Comparison of ENCODE assay signal across 8 cellular contexts in the genomic region with DNA sequence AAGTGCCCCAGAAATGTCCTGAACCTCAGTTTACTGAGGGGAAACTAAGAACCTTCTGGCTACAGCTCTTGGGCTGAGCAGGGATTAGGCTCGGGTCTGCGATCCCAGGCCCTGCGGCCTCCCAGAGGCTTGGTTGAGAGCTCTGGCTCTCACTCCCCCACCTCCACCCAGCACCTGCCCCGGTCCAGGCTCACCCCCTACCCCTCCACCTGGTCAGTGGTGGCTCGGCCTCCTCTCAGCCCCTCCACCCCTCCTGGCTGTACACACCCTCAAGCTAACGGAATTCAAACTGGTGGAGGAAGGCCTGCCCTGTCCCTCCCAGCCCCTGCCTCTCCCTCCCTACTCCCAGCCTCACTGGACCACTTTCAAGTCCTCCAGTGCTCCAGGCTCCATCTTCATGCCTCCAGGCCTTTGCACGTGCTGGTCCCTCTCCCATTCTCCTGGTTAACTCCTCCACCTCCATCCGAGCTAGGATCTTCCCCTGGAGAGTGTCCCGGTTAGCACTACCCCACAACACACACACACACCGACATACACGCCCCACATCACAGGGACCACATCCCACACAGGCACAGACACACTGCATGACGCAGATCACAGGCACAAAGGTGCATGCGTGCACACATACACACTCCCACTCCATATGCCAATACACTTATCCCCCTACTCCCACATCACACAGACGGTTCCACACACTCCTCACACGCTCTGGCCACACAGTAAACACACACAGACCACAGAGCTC.
DNase-seq lines count a peak whose midpoint lies in the region; ATAC-seq and TF ChIP-seq lines count a peak whose summit lies in the region.

No MANE protein-coding gene starts in this region.

- H3K9me3 ChIP-seq in esophagus squamous epithelium (no peaks in the 10 kb centered on the region), ovary (no peaks in the 10 kb centered on the region)

- intact Hi-C loops in esophagus squamous epithelium (cut with DNase I): loop anchor here (5.0 to 10.0 kb wide), 2 partner anchors 122 to 345 kb away; no protein-coding TSS in a partner anchor
- intact Hi-C loops in ovary (cut with DNase I): loop anchor here in 3 of 4 donors (5.0 to 10.0 kb wide), 10 partner anchors 75 to 348 kb away; partner anchors contain the start of gene IER5L (in 1 of the 3)

- H3K36me3 Mint-ChIP-seq in HFFc6 (ENCODE audit: low read depth): no peaks in the 10 kb centered on the region

- TF ChIP-seq EP300 in ovary (IDR thresholded peaks at IDR 0.05): no peak

- ATAC-seq in HG03457 (IDR thresholded peaks at IDR 0.05; ENCODE audit: unreplicated experiment) (no peak), GM19324 (IDR thresholded peaks at IDR 0.05; ENCODE audit: low FRiP score, unreplicated experiment) (no peak)

- H3K27ac ChIP-seq in esophagus squamous epithelium (peak overlapping the region; percentile 97 to 100 (median 98)), ovary (peak overlapping the region; percentile 96 to 100)

- peaks cover 5% of the 10 kb centered on the region for H3K27me3 Mint-ChIP-seq in HFFc6 (ENCODE audit: insufficient read depth)

- H3K27ac Mint-ChIP-seq in HFFc6: peak overlapping the region; percentile 99

- DNase-seq in HFFc6 (no peak), esophagus squamous epithelium (lab: John Stamatoyannopoulos, UW) (no peak), ovary (peak in 3 of 5 donors; percentile 54 to 63 (median 60)), ecto neural progenitor cell (ENCODE audit: low spot score) (no peak), NOMO-1 (lab: John Stamatoyannopoulos, UW; ENCODE audit: unreplicated experiment in 2 of 2) (no peak)
- DNase-seq in activated CD8-positive, alpha-beta memory T cell treated with anti-CD3 and anti-CD28 coated beads, Interleukin-2, amount 50 U/mL, for 4 hours: peak; percentile 67

- H3K36me3 ChIP-seq in esophagus squamous epithelium (peaks cover 0 to 7% (median 0%) of the 10 kb centered on the region in 3 donors), ovary (no peaks in the 10 kb centered on the region)

- no peak for TF ChIP-seq CTCF in HFFc6 (IDR thresholded peaks at IDR 0.05)
- no peak for TF ChIP-seq CTCF in esophagus squamous epithelium (IDR thresholded peaks at IDR 0.05)
- no peak for TF ChIP-seq CTCF in ovary (IDR thresholded peaks at IDR 0.05)

- WGBS in esophagus squamous epithelium, 2 donors: 29 to 37% methylated on average over 11 to 12 of the region's 15 CpGs
- 35 to 44% (median 35%) methylated on average over 15 of the region's 15 CpGs for WGBS in ovary, 3 donors

- peak overlapping the region; percentile 83 for H3K4me3 Mint-ChIP-seq in HFFc6

- H3K4me1 Mint-ChIP-seq in HFFc6 (ENCODE audit: low read depth): peaks cover 83% of the 10 kb centered on the region

- H3K9me3 Mint-ChIP-seq in HFFc6: no peaks in the 10 kb centered on the region

- H3K4me1 ChIP-seq in esophagus squamous epithelium (peaks cover 68 to 100% (median 68%) of the 10 kb centered on the region in 3 donors), ovary (ENCODE audit: insufficient read depth) (peaks cover 24% of the 10 kb centered on the region)

- TF ChIP-seq POLR2A in esophagus squamous epithelium (IDR thresholded peaks at IDR 0.05): no peak
- TF ChIP-seq POLR2A in ovary (IDR thresholded peaks at IDR 0.05): no peak

- H3K4me3 ChIP-seq in esophagus squamous epithelium (peak overlapping the region; percentile 45 to 68 (median 58)), ovary (peak overlapping the region; percentile 53)

- H3K27me3 ChIP-seq in esophagus squamous epithelium (no peaks in the 10 kb centered on the region), ovary (no peaks in the 10 kb centered on the region)

Comparison
In these comparisons a context has a peak if more than half of its experiments do, and no peak if none do; other contexts are left out.
1. DNase-seq: peak in activated CD8-positive, alpha-beta memory T cell treated with anti-CD3 and anti-CD28 coated beads, Interleukin-2, amount 50 U/mL, for 4 hours (single experiment) and ovary (3 of 5); none in HFFc6 (single experiment), esophagus squamous epithelium (single experiment), ecto neural progenitor cell (single experiment) and NOMO-1 (0 of 2).